12 cellular contexts compared by ENCODE assay signal in the genomic region with DNA sequence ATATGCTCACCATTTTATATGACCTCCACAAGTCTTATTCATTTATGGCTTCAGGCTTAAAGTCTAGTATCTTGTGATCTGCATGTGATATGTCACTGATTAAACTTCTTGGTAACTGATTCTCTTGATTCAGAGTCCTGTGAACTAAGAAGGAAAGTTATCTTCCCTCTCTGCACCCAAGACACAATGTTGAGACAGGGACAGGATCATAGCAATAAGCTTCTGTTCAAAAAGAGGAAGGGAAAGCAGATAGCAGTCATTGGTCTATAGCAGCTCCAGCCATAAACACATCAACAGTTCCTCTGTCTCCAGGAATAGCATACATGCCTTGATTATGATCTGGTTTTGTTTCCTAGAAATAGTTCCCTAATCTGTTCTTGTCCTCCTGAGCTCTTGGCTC.
DNase-seq lines count a peak whose midpoint lies in the region; ATAC-seq, FAIRE-seq and TF ChIP-seq lines count a peak whose summit lies in the region.
"Had no signal": no experiment of that assay in that cellular context is flagged by ENCODE, and none has a peak within 500 bp of the region (broad histone marks: within the 10 kb centered on the region; RNA-seq: fewer than 3 reads in every experiment).

No MANE protein-coding gene starts in this region.

- no peak for TF ChIP-seq EP300 in K562 (IDR thresholded peaks at IDR 0.05; ENCODE audit: low read length)

- DNase-seq in GM06990 (ENCODE audit: extremely low read depth, insufficient read length) (peak; percentile 30), K562 (ENCODE audit: extremely low read depth in 1 of 4, low spot score in 3 of 4) (no peak), NCI-H446 (lab: John Stamatoyannopoulos, UW) (no peak), prostate gland (ENCODE audit: low spot score) (no peak), immature natural killer cell (no peak)
- DNase-seq in activated CD4-positive, alpha-beta memory T cell treated with anti-CD3 and anti-CD28 coated beads, Interleukin-2, amount 10 ng/mL, durations not matched to agents 7 days and 5 days = no peak
- DNase-seq: adrenal gland; CD4-positive, CD25-positive, alpha-beta regulatory T cell; NCI-H187 had no signal

- no peak for TF ChIP-seq RAD21 in K562 (CRISPR knock-in tag; conservative IDR thresholded peaks at IDR 0.05 in 1 of 2, IDR thresholded peaks at IDR 0.05 in 1 of 2)

- H3K4me1 Mint-ChIP-seq in activated CD4-positive, alpha-beta memory T cell treated with anti-CD3 and anti-CD28 coated beads, Interleukin-2, amount 10 ng/mL, durations not matched to agents 7 days and 5 days = no peaks in the 10 kb centered on the region
- H3K4me1 Mint-ChIP-seq in immature natural killer cell = no peaks in the 10 kb centered on the region
- H3K4me1 Mint-ChIP-seq: CD4-positive, CD25-positive, alpha-beta regulatory T cell had no signal

- no peaks in the 10 kb centered on the region for H3K9me1 ChIP-seq in K562 (ENCODE audit: control insufficient read depth, insufficient read depth, low read length)

- TF ChIP-seq POLR2A in K562 (conservative IDR thresholded peaks at IDR 0.05) (no peak), prostate gland (IDR thresholded peaks at IDR 0.05) (no peak)

- H3K9me3 ChIP-seq in K562 (replicated peaks; ENCODE audit: control insufficient read depth, insufficient read depth, low read depth, low read length) (no peaks in the 10 kb centered on the region), prostate gland (no peaks in the 10 kb centered on the region)
- H3K9me3 ChIP-seq: adrenal gland had no signal

- H3K4me3 ChIP-seq in GM06990 (replicated peaks; ENCODE audit: low read depth, low read length) (no peak overlapping the region), K562 (no peak overlapping the region), prostate gland (no peak overlapping the region)
- H3K4me3 ChIP-seq: adrenal gland had no signal

- H3K27me3 ChIP-seq in GM06990 (replicated peaks; ENCODE audit: control insufficient read depth, insufficient read depth, low read length) (no peaks in the 10 kb centered on the region), K562 (ENCODE audit: control insufficient read depth in 2 of 2, insufficient read depth in 2 of 2, low read length in 2 of 2) (peaks cover 0 to 4% of the 10 kb centered on the region in 2 experiments; a peak in 1 of 5 replicates), prostate gland (replicated peaks; ENCODE audit: insufficient read depth) (no peaks in the 10 kb centered on the region)
- H3K27me3 ChIP-seq: adrenal gland had no signal

- ATAC-seq in GM21381 (IDR thresholded peaks at IDR 0.05; ENCODE audit: unreplicated experiment) = peak; percentile 81
- ATAC-seq in HG03342 (IDR thresholded peaks at IDR 0.05; ENCODE audit: unreplicated experiment) = peak; percentile 87
- no peak for ATAC-seq in K562

- H3K27ac ChIP-seq in K562 (ENCODE audit: extremely low read depth, low read depth, low read length) = no peak overlapping the region
- H3K27ac ChIP-seq in prostate gland = no peak overlapping the region

- H2AFZ ChIP-seq in K562 (ENCODE audit: low read depth, low read length) = no peak overlapping the region

- H3K4me1 ChIP-seq in K562 (replicated peaks in 1 of 2; ENCODE audit: control insufficient read depth in 2 of 2, insufficient read depth in 2 of 2, low read length in 2 of 2) (no peaks in the 10 kb centered on the region), prostate gland (replicated peaks) (no peaks in the 10 kb centered on the region)
- H3K4me1 ChIP-seq: adrenal gland had no signal

- TF ChIP-seq CTCF in GM06990 (IDR thresholded peaks at IDR 0.05; ENCODE audit: insufficient read depth, low read length, poor library complexity, severe bottlenecking) (no peak), K562 (IDR thresholded peaks at IDR 0.05 in 2 of 3, conservative IDR thresholded peaks at IDR 0.05 in 1 of 3; ENCODE audit: insufficient read depth in 2 of 3, low read depth in 1 of 3, low read length in 3 of 3) (no peak), prostate gland (IDR thresholded peaks at IDR 0.05) (no peak)

- BruUV-seq in K562 (replicated peaks; lab: Mats Ljungman, UMichigan) = no TSS peak

- H3K27me3 Mint-ChIP-seq in activated CD4-positive, alpha-beta memory T cell treated with anti-CD3 and anti-CD28 coated beads, Interleukin-2, amount 10 ng/mL, durations not matched to agents 7 days and 5 days = peaks cover 11% of the 10 kb centered on the region
- peaks cover 0 to 6% (median 0%) of the 10 kb centered on the region in 3 donors for H3K27me3 Mint-ChIP-seq in immature natural killer cell (ENCODE audit: low read depth in 3 of 3)

- no peaks in the 10 kb centered on the region for H3K36me3 Mint-ChIP-seq in activated CD4-positive, alpha-beta memory T cell treated with anti-CD3 and anti-CD28 coated beads, Interleukin-2, amount 10 ng/mL, durations not matched to agents 7 days and 5 days (ENCODE audit: low read depth)
- no peaks in the 10 kb centered on the region for H3K36me3 Mint-ChIP-seq in immature natural killer cell
- H3K36me3 Mint-ChIP-seq: CD4-positive, CD25-positive, alpha-beta regulatory T cell had no signal

- CTCF ChIA-PET in K562 (lab: Yijun Ruan, JAX; ENCODE audit: low intra/inter-chr PET ratio) = no interaction called here
- CTCF ChIA-PET in activated CD4-positive, alpha-beta memory T cell treated with anti-CD3 and anti-CD28 coated beads, Interleukin-2, amount 10 ng/mL, durations not matched to agents 7 days and 5 days (lab: Charles Lee) = no interaction called here

- H3K36me3 ChIP-seq in GM06990 (ENCODE audit: control insufficient read depth, insufficient read depth, low read length) (no peaks in the 10 kb centered on the region), K562 (ENCODE audit: control insufficient read depth, insufficient read depth, low read length) (no peaks in the 10 kb centered on the region), prostate gland (no peaks in the 10 kb centered on the region)
- H3K36me3 ChIP-seq: adrenal gland had no signal

- in situ Hi-C loops in K562 (cut with MboI) = no loop called here

- intact Hi-C loops in K562 (cut with micrococcal nuclease) (no loop called here), prostate gland (cut with DNase I) (no loop called here)

- H4K20me1 ChIP-seq in K562 (replicated peaks; ENCODE audit: control insufficient read depth, insufficient read depth, low read length) = no peaks in the 10 kb centered on the region

- FAIRE-seq in K562 (lab: Jason Lieb, UNC) = no peak
- FAIRE-seq: H1 had no signal

- H3K79me2 ChIP-seq in K562 (ENCODE audit: control insufficient read depth, insufficient read depth, low read length) = no peaks in the 10 kb centered on the region

- H3K4me2 ChIP-seq in K562 (ENCODE audit: insufficient read depth, low read length) = no peak overlapping the region

- no peaks in the 10 kb centered on the region for H3K9me3 Mint-ChIP-seq in activated CD4-positive, alpha-beta memory T cell treated with anti-CD3 and anti-CD28 coated beads, Interleukin-2, amount 10 ng/mL, durations not matched to agents 7 days and 5 days
- H3K9me3 Mint-ChIP-seq in immature natural killer cell = no peaks in the 10 kb centered on the region

- no peak overlapping the region for H3K27ac Mint-ChIP-seq in activated CD4-positive, alpha-beta memory T cell treated with anti-CD3 and anti-CD28 coated beads, Interleukin-2, amount 10 ng/mL, durations not matched to agents 7 days and 5 days
- no peak overlapping the region for H3K27ac Mint-ChIP-seq in immature natural killer cell
- H3K27ac Mint-ChIP-seq: CD4-positive, CD25-positive, alpha-beta regulatory T cell had no signal

- POLR2A ChIA-PET in K562 (lab: Yijun Ruan, JAX) = interaction anchor here (1.3 kb wide), 1 partner anchor 46 kb away, joined by 3 read pairs; no protein-coding TSS in a partner anchor
- POLR2A ChIA-PET in activated CD4-positive, alpha-beta memory T cell treated with anti-CD3 and anti-CD28 coated beads, Interleukin-2, amount 10 ng/mL, durations not matched to agents 7 days and 5 days (lab: Charles Lee) = no interaction called here

- H3K9ac ChIP-seq in K562 (ENCODE audit: insufficient read depth in 1 of 2, low read depth in 2 of 2, low read length in 2 of 2) = no peak overlapping the region

- no peak overlapping the region for H3K4me3 Mint-ChIP-seq in activated CD4-positive, alpha-beta memory T cell treated with anti-CD3 and anti-CD28 coated beads, Interleukin-2, amount 10 ng/mL, durations not matched to agents 7 days and 5 days
- H3K4me3 Mint-ChIP-seq in immature natural killer cell = no peak overlapping the region
- H3K4me3 Mint-ChIP-seq: CD4-positive, CD25-positive, alpha-beta regulatory T cell had no signal

TF ChIP-seq in K562, 482 proteins besides CTCF, POLR2A, EP300 and RAD21:
- TF ChIP-seq MEIS2 (IDR thresholded peaks at IDR 0.05; ENCODE audit: partially characterized antibody) (peak; percentile 81), SPI1 (IDR thresholded peaks at IDR 0.05; ENCODE audit: borderline replicate concordance, low read depth, low read length) (peak; percentile 81; the same call in 1 of the 2 replicates), SOX6 (IDR thresholded peaks at IDR 0.05) (peak; percentile 35; the same call in 1 of the 2 replicates), MEF2D (tag; conservative IDR thresholded peaks at IDR 0.05; ENCODE audit: low read depth) (peak; percentile 96), CTBP1 (IDR thresholded peaks at IDR 0.05; ENCODE audit: borderline replicate concordance) (peak; percentile 15; the same call in 1 of the 2 replicates), PBX2 (CRISPR knock-in tag; IDR thresholded peaks at IDR 0.05; ENCODE audit: low read depth) (no peak), PBX2 (tag; conservative IDR thresholded peaks at IDR 0.05; ENCODE audit: low read depth) (peak; percentile 69), OTX1 (CRISPR knock-in tag; IDR thresholded peaks at IDR 0.05) (no peak), NCOR1 (IDR thresholded peaks at IDR 0.05) (no peak)
